Comparison of ENCODE assay signal across 14 cellular contexts in genomic region chr10:77351386-77351785, GRCh38.
DNase-seq lines count a peak whose midpoint lies in the region; ATAC-seq, FAIRE-seq and TF ChIP-seq lines count a peak whose summit lies in the region.
"Had no signal": no experiment of that assay in that cellular context is flagged by ENCODE, and none has a peak within 500 bp of the region (broad histone marks: within the 10 kb centered on the region; RNA-seq: fewer than 3 reads in every experiment).

No MANE protein-coding gene starts in this region.

- peak in 1 of 2 experiments; percentile 44; a peak in 2 of 6 replicates for ATAC-seq in A549
- no peak for ATAC-seq in HG03354 (IDR thresholded peaks at IDR 0.05; ENCODE audit: poor library complexity, severe bottlenecking, unreplicated experiment)

- POLR2A ChIA-PET in A549 (lab: Yijun Ruan, JAX): interaction anchor here (0.8 to 1.2 kb wide), 2 partner anchors 18 to 61 kb away, joined by 3 to 4 read pairs; no protein-coding TSS in a partner anchor
- POLR2A ChIA-PET in CD8-positive, alpha-beta memory T cell (lab: Charles Lee): no interaction called here

- intact Hi-C loops in adrenal gland (cut with DNase I): no loop called here

- CTCF ChIA-PET in A549 (lab: Yijun Ruan, JAX): interaction anchor here (1.1 to 2.3 kb wide), 6 partner anchors 9 to 290 kb away, joined by 3 to 10 read pairs (median 4); no protein-coding TSS in a partner anchor
- CTCF ChIA-PET in CD8-positive, alpha-beta memory T cell (lab: Charles Lee): no interaction called here

- no peak for TF ChIP-seq CTCF in A549 (IDR thresholded peaks at IDR 0.05)
- no peak for TF ChIP-seq CTCF in adrenal gland (IDR thresholded peaks at IDR 0.05)

- peaks cover 54% of the 10 kb centered on the region for H3K4me1 ChIP-seq in A549
- peaks cover 0 to 13% of the 10 kb centered on the region in 2 donors for H3K4me1 ChIP-seq in adrenal gland (replicated peaks in 1 of 2)
- no peaks in the 10 kb centered on the region for H3K4me1 ChIP-seq in CD8-positive, alpha-beta memory T cell (ENCODE audit: insufficient read depth, low read length)
- H3K4me1 ChIP-seq: heart left ventricle had no signal

- no peak for TF ChIP-seq EP300 in A549 (IDR thresholded peaks at IDR 0.05)

- no peaks in the 10 kb centered on the region for H3K4me1 Mint-ChIP-seq in CD8-positive, alpha-beta memory T cell
- H3K4me1 Mint-ChIP-seq: activated naive CD4-positive, alpha-beta T cell treated with anti-CD3 and anti-CD28 coated beads, Interleukin-2, amount 10 ng/mL, durations not matched to agents 7 days and 5 days had no signal

- no peaks in the 10 kb centered on the region for H3K27me3 ChIP-seq in adrenal gland
- H3K27me3 ChIP-seq in CD8-positive, alpha-beta memory T cell (ENCODE audit: insufficient read depth, low read length, poor library complexity, severe bottlenecking): no peaks in the 10 kb centered on the region
- H3K27me3 ChIP-seq: BLaER1 treated with 17β-estradiol and CSF1 and Interleukin-3, amounts not matched to agents 10 nM and 100 nM; dorsolateral prefrontal cortex; heart left ventricle had no signal

- TF ChIP-seq RAD21 in A549 (conservative IDR thresholded peaks at IDR 0.05 in 1 of 2, IDR thresholded peaks at IDR 0.05 in 1 of 2): no peak

- no peak overlapping the region for H3K4me3 ChIP-seq in A549
- no peak overlapping the region for H3K4me3 ChIP-seq in adrenal gland
- no peak overlapping the region for H3K4me3 ChIP-seq in CD8-positive, alpha-beta memory T cell (ENCODE audit: low read length)
- H3K4me3 ChIP-seq: BLaER1 treated with 17β-estradiol and CSF1 and Interleukin-3, amounts not matched to agents 10 nM and 100 nM; dorsolateral prefrontal cortex; heart left ventricle had no signal

- H3K27ac ChIP-seq in A549: peak overlapping the region; percentile 75 to 90
- peak overlapping the region in 3 of 5 donors; percentile 20 to 44 (median 28) for H3K27ac ChIP-seq in adrenal gland
- no peak overlapping the region for H3K27ac ChIP-seq in CD8-positive, alpha-beta memory T cell (ENCODE audit: low read depth, low read length)
- H3K27ac ChIP-seq: BLaER1 treated with 17β-estradiol and CSF1 and Interleukin-3, amounts not matched to agents 10 nM and 100 nM had no signal

- H3K36me3 Mint-ChIP-seq in CD8-positive, alpha-beta memory T cell: no peaks in the 10 kb centered on the region
- H3K36me3 Mint-ChIP-seq: activated naive CD4-positive, alpha-beta T cell treated with anti-CD3 and anti-CD28 coated beads, Interleukin-2, amount 10 ng/mL, durations not matched to agents 7 days and 5 days had no signal

- no peak overlapping the region for H3K4me3 Mint-ChIP-seq in CD8-positive, alpha-beta memory T cell
- H3K4me3 Mint-ChIP-seq: activated naive CD4-positive, alpha-beta T cell treated with anti-CD3 and anti-CD28 coated beads, Interleukin-2, amount 10 ng/mL, durations not matched to agents 7 days and 5 days had no signal

- H3K4me2 ChIP-seq in A549: peak overlapping the region; percentile 79

- H3K9me3 ChIP-seq in A549 (no peaks in the 10 kb centered on the region), adrenal gland (replicated peaks in 1 of 3) (no peaks in the 10 kb centered on the region)
- H3K9me3 ChIP-seq in CD8-positive, alpha-beta memory T cell (ENCODE audit: low read length): no peaks in the 10 kb centered on the region
- H3K9me3 ChIP-seq: BLaER1 treated with 17β-estradiol and CSF1 and Interleukin-3, amounts not matched to agents 10 nM and 100 nM; heart left ventricle had no signal

- peak in 1 of 2 experiments; percentile 16 for DNase-seq in A549 (ENCODE audit: low read depth in 1 of 2, low spot score in 1 of 2)
- peak; percentile 69 for DNase-seq in HCEC 1CT
- peak in 2 of 7 donors; percentile 12 to 25 for DNase-seq in adrenal gland
- peak; percentile 29 for DNase-seq in hepatic stellate cell (ENCODE audit: low spot score)
- no peak for DNase-seq in CD8-positive, alpha-beta memory T cell
- no peak for DNase-seq in iPS-NIHi11 (ENCODE audit: low spot score)
- DNase-seq in activated CD4-positive, alpha-beta T cell treated with anti-CD3 and anti-CD28 coated beads, Interleukin-2, amount 50 U/mL, for 1 hour: no peak
- DNase-seq: activated naive CD4-positive, alpha-beta T cell treated with anti-CD3 and anti-CD28 coated beads, Interleukin-2, amount 10 ng/mL, durations not matched to agents 7 days and 5 days; T-helper 9 cell had no signal

- FAIRE-seq in A549 (lab: Jason Lieb, UNC): no peak
- FAIRE-seq: G401.6 had no signal

- no peaks in the 10 kb centered on the region for H3K36me3 ChIP-seq in adrenal gland (replicated peaks in 1 of 2)
- no peaks in the 10 kb centered on the region for H3K36me3 ChIP-seq in CD8-positive, alpha-beta memory T cell (ENCODE audit: insufficient read depth, low read length)
- H3K36me3 ChIP-seq: BLaER1 treated with 17β-estradiol and CSF1 and Interleukin-3, amounts not matched to agents 10 nM and 100 nM; heart left ventricle had no signal

- no peak for TF ChIP-seq POLR2A in A549 (IDR thresholded peaks at IDR 0.05; ENCODE audit: low read length)
- no peak for TF ChIP-seq POLR2A in adrenal gland (IDR thresholded peaks at IDR 0.05)

- peaks cover 0 to 1% of the 10 kb centered on the region in 2 donors for H3K27me3 Mint-ChIP-seq in CD8-positive, alpha-beta memory T cell
- H3K27me3 Mint-ChIP-seq: activated naive CD4-positive, alpha-beta T cell treated with anti-CD3 and anti-CD28 coated beads, Interleukin-2, amount 10 ng/mL, durations not matched to agents 7 days and 5 days had no signal

- no peak overlapping the region for H3K27ac Mint-ChIP-seq in CD8-positive, alpha-beta memory T cell
- H3K27ac Mint-ChIP-seq: activated naive CD4-positive, alpha-beta T cell treated with anti-CD3 and anti-CD28 coated beads, Interleukin-2, amount 10 ng/mL, durations not matched to agents 7 days and 5 days had no signal

- H3K9me3 Mint-ChIP-seq in CD8-positive, alpha-beta memory T cell: no peaks in the 10 kb centered on the region

TF ChIP-seq in A549, 52 proteins besides CTCF, POLR2A, EP300 and RAD21:
- no peak for TF ChIP-seq FOSL2 (IDR thresholded peaks at IDR 0.05)
- 0 out of 2 replicates have a peak, but pooled peaks have one; percentile 9 for TF ChIP-seq FOSL2 (CRISPR knock-in tag; IDR thresholded peaks at IDR 0.05)
- no peak for TF ChIP-seq TFCP2L1 (CRISPR knock-in tag; IDR thresholded peaks at IDR 0.05)

Comparison
In these comparisons a context has a peak if more than half of its experiments do, and no peak if none do; other contexts are left out.
1. DNase-seq: peak in HCEC 1CT (single experiment) and hepatic stellate cell (single experiment); none in CD8-positive, alpha-beta memory T cell (0 of 5), iPS-NIHi11 (single experiment) and activated CD4-positive, alpha-beta T cell treated with anti-CD3 and anti-CD28 coated beads, Interleukin-2, amount 50 U/mL, for 1 hour (single experiment).